In genomic region chr15:33324609-33325008, GRCh38 we compare ENCODE assay signal across 32 cellular contexts. TPM values are rescaled to one million over a fixed set of nuclear protein-coding genes. Genes with fewer than 3 reads are reported as not detected.
"Had no signal": no experiment of that assay in that cellular context is flagged by ENCODE, and none has a peak within 500 bp of the region (broad histone marks: within the 10 kb centered on the region; RNA-seq: fewer than 3 reads in every experiment).

No MANE protein-coding gene starts in this region.

- H3K9me2 ChIP-seq: SK-N-SH had no signal

- H3K27ac Mint-ChIP-seq: T-helper 1 cell treated with Interleukin-12 subunit alpha and Interleukin-12 subunit beta and Interleukin-4 antibody, amounts not matched to agents 30 μg/mL and 1 μg/mL, for 36 hours had no signal

- DNase-seq: Kasumi-1, KG1, MM.1S, NCI-H1092, NCI-H1105, NCI-H1417 treated with DMSO at 0.1 percent for 48 hours, NCI-H1436 treated with DMSO at 0.1 percent for 48 hours, NCI-H1694 treated with DMSO at 0.1 percent for 48 hours, NCI-H187 treated with DMSO at 0.1 percent for 48 hours, NCI-H2029, NCI-H2081 treated with DMSO at 0.1 percent for 48 hours, NCI-H2107, NCI-H2171, NCI-H226, NCI-H446 treated with DMSO at 0.1 percent for 48 hours, NCI-H510A, NCI-H524, NCI-H526, NCI-H69, NCI-H748 treated with DMSO at 0.1 percent for 48 hours, NCI-H82, OCI-M1, PC-3, Peyer's patch, Right ventricle myocardium superior, RPMI8226, SHP77 treated with DMSO at 0.1 percent for 48 hours, SK-N-SH, SW 1271, T-helper 1 cell had no signal

- H3K4me3 ChIP-seq: Peyer's patch had no signal

- ATAC-seq: PC-3 had no signal

- H3K9me3 ChIP-seq: Peyer's patch, SK-N-SH had no signal

- H3K9me3 Mint-ChIP-seq: T-helper 1 cell treated with Interleukin-12 subunit alpha and Interleukin-12 subunit beta and Interleukin-4 antibody, amounts not matched to agents 30 μg/mL and 1 μg/mL, for 36 hours had no signal

- H3K27ac ChIP-seq: Peyer's patch had no signal

- H3K36me3 ChIP-seq: Peyer's patch had no signal

- H3K9ac ChIP-seq: SK-N-SH had no signal

- H3K4me1 ChIP-seq: Peyer's patch had no signal

- H3K4me3 Mint-ChIP-seq: T-helper 1 cell treated with Interleukin-12 subunit alpha and Interleukin-12 subunit beta and Interleukin-4 antibody, amounts not matched to agents 30 μg/mL and 1 μg/mL, for 36 hours had no signal

- H3K27me3 ChIP-seq: Peyer's patch had no signal

- H3K4me2 ChIP-seq: SK-N-SH had no signal

RNA-seq across cellular contexts. Expression of gene RYR3, which starts 13.8 kb away (rescaled TPM):
- total RNA-seq: MCF 10A, PC-3, Right ventricle myocardium superior had no signal
